Comparison of ENCODE assay signal across 8 cellular contexts in the genomic region with DNA sequence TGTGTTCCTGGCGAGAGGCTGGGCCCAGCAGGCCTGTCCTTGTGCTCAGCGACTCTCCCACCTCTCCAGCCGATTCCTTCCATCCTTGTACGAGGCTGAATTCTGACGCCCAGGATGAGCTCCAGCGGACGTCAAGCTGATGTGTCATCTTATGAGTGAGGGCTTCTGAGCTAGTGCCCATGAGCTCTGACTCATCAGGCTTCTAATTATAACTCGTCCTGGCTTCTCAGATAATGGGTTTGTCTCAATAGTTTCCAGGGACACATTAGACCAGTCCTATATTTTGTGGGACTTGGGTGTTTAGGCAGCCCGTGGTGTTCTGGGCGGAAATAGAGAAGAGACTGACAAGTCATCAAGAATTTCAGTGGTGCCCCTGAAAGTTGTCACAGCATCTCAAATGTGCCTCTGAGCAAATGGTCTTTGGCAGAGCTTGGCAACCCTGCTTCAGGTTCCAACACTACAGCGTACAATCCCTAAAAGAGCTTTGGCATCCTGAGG.
DNase-seq lines count a peak whose midpoint lies in the region; ATAC-seq and TF ChIP-seq lines count a peak whose summit lies in the region.

No MANE protein-coding gene starts in this region.

- WGBS in upper lobe of left lung, 2 donors: 53 to 69% methylated on average over 11 of the region's 11 CpGs

- no peak overlapping the region for H3K4me3 ChIP-seq in CD8-positive, alpha-beta T cell (ENCODE audit: low read depth, low read length)
- no peak overlapping the region for H3K4me3 ChIP-seq in upper lobe of left lung

- H3K4me1 Mint-ChIP-seq in CD8-positive, alpha-beta T cell (ENCODE audit: low read depth): peaks cover 27% of the 10 kb centered on the region
- H3K4me1 Mint-ChIP-seq in activated T-helper 1 cell treated with anti-CD3 and anti-CD28 coated beads, Interleukin-12 subunit alpha, Interleukin-12 subunit beta, Interleukin-2, Interleukin-4 antibody, amounts not matched to agents 30 ng/mL and 10 ng/mL and 1 ng/mL, durations not matched to agents 14 hours and 24 hours and 36 hours (ENCODE audit: low read depth): peaks cover 50% of the 10 kb centered on the region

- no peaks in the 10 kb centered on the region for H3K36me3 Mint-ChIP-seq in CD8-positive, alpha-beta T cell
- H3K36me3 Mint-ChIP-seq in activated T-helper 1 cell treated with anti-CD3 and anti-CD28 coated beads, Interleukin-12 subunit alpha, Interleukin-12 subunit beta, Interleukin-2, Interleukin-4 antibody, amounts not matched to agents 30 ng/mL and 10 ng/mL and 1 ng/mL, durations not matched to agents 14 hours and 24 hours and 36 hours (ENCODE audit: low read depth): peaks cover 17% of the 10 kb centered on the region

- peak in 1 of 4 donors; percentile 42 for TF ChIP-seq POLR2A in upper lobe of left lung (IDR thresholded peaks at IDR 0.05)

- H3K9me3 ChIP-seq in CD8-positive, alpha-beta T cell (ENCODE audit: low read length): no peaks in the 10 kb centered on the region
- H3K9me3 ChIP-seq in upper lobe of left lung: no peaks in the 10 kb centered on the region

- no peaks in the 10 kb centered on the region for H3K36me3 ChIP-seq in CD8-positive, alpha-beta T cell (ENCODE audit: insufficient read depth, low read length)
- no peaks in the 10 kb centered on the region for H3K36me3 ChIP-seq in upper lobe of left lung

- H3K9me3 Mint-ChIP-seq in CD8-positive, alpha-beta T cell: no peaks in the 10 kb centered on the region
- peaks cover 26% of the 10 kb centered on the region for H3K9me3 Mint-ChIP-seq in activated T-helper 1 cell treated with anti-CD3 and anti-CD28 coated beads, Interleukin-12 subunit alpha, Interleukin-12 subunit beta, Interleukin-2, Interleukin-4 antibody, amounts not matched to agents 30 ng/mL and 10 ng/mL and 1 ng/mL, durations not matched to agents 14 hours and 24 hours and 36 hours

- peaks cover 12% of the 10 kb centered on the region for H3K4me1 ChIP-seq in CD8-positive, alpha-beta T cell (ENCODE audit: insufficient read depth, low read length)
- peaks cover 10 to 20% (median 13%) of the 10 kb centered on the region in 4 donors for H3K4me1 ChIP-seq in upper lobe of left lung

- CTCF ChIA-PET in CD8-positive, alpha-beta T cell (lab: Charles Lee): interaction anchor here (0.8 to 2.3 kb wide), 2 partner anchors 15 to 104 kb away, joined by 3 to 5 read pairs; no protein-coding TSS in a partner anchor

- peak in 2 of 7 experiments; percentile 30 to 38 for DNase-seq in CD8-positive, alpha-beta T cell
- DNase-seq in MV-4-11 (lab: John Stamatoyannopoulos, UW) (peak; percentile 78), left ventricle myocardium superior (peak; percentile 51), upper lobe of left lung (peak; percentile 6 to 73), NCI-H2171 (lab: John Stamatoyannopoulos, UW) (no peak)
- DNase-seq in activated T-helper 1 cell treated with anti-CD3 and anti-CD28 coated beads, Interleukin-12 subunit alpha, Interleukin-12 subunit beta, Interleukin-2, Interleukin-4 antibody, amounts not matched to agents 30 ng/mL and 10 ng/mL and 1 ng/mL, durations not matched to agents 14 hours and 24 hours and 36 hours (ENCODE audit: low spot score): no peak

- no peak for TF ChIP-seq CTCF in CD8-positive, alpha-beta T cell (IDR thresholded peaks at IDR 0.05)
- TF ChIP-seq CTCF in upper lobe of left lung (IDR thresholded peaks at IDR 0.05): no peak

- H3K27ac ChIP-seq in CD8-positive, alpha-beta T cell (ENCODE audit: low read depth, low read length): no peak overlapping the region
- peak overlapping the region in 3 of 4 donors; percentile 17 to 41 (median 40) for H3K27ac ChIP-seq in upper lobe of left lung

- TF ChIP-seq EP300 in upper lobe of left lung (IDR thresholded peaks at IDR 0.05): no peak

- H3K4me3 Mint-ChIP-seq in CD8-positive, alpha-beta T cell: peak overlapping the region; percentile 51
- peak overlapping the region; percentile 75 for H3K4me3 Mint-ChIP-seq in activated T-helper 1 cell treated with anti-CD3 and anti-CD28 coated beads, Interleukin-12 subunit alpha, Interleukin-12 subunit beta, Interleukin-2, Interleukin-4 antibody, amounts not matched to agents 30 ng/mL and 10 ng/mL and 1 ng/mL, durations not matched to agents 14 hours and 24 hours and 36 hours

- POLR2A ChIA-PET in CD8-positive, alpha-beta T cell (lab: Charles Lee): interaction anchor here (0.9 to 1.2 kb wide), 2 partner anchors 17 to 119 kb away, joined by 3 read pairs; no protein-coding TSS in a partner anchor

- peak overlapping the region; percentile 75 for H3K27ac Mint-ChIP-seq in CD8-positive, alpha-beta T cell
- peak overlapping the region; percentile 88 for H3K27ac Mint-ChIP-seq in activated T-helper 1 cell treated with anti-CD3 and anti-CD28 coated beads, Interleukin-12 subunit alpha, Interleukin-12 subunit beta, Interleukin-2, Interleukin-4 antibody, amounts not matched to agents 30 ng/mL and 10 ng/mL and 1 ng/mL, durations not matched to agents 14 hours and 24 hours and 36 hours

- H3K27me3 ChIP-seq in CD8-positive, alpha-beta T cell (ENCODE audit: insufficient read depth, low read length): no peaks in the 10 kb centered on the region
- H3K27me3 ChIP-seq in upper lobe of left lung: no peaks in the 10 kb centered on the region

- intact Hi-C loops in CD8-positive, alpha-beta T cell (cut with DNase I, micrococcal nuclease): loop anchor here in 1 of 2 experiments (2.0 kb wide), 1 partner anchor 16 kb away; no protein-coding TSS in a partner anchor
- intact Hi-C loops in activated T-helper 1 cell treated with anti-CD3 and anti-CD28 coated beads, Interleukin-12 subunit alpha, Interleukin-12 subunit beta, Interleukin-2, Interleukin-4 antibody, amounts not matched to agents 30 ng/mL and 10 ng/mL and 1 ng/mL, durations not matched to agents 14 hours and 24 hours and 36 hours (cut with micrococcal nuclease): loop anchor here (1.0 to 2.0 kb wide), 5 partner anchors 10 to 136 kb away; no protein-coding TSS in a partner anchor
- intact Hi-C loops in left ventricle myocardium superior (cut with micrococcal nuclease): no loop called here

- no peaks in the 10 kb centered on the region for H3K27me3 Mint-ChIP-seq in CD8-positive, alpha-beta T cell (ENCODE audit: low read depth)
- H3K27me3 Mint-ChIP-seq in activated T-helper 1 cell treated with anti-CD3 and anti-CD28 coated beads, Interleukin-12 subunit alpha, Interleukin-12 subunit beta, Interleukin-2, Interleukin-4 antibody, amounts not matched to agents 30 ng/mL and 10 ng/mL and 1 ng/mL, durations not matched to agents 14 hours and 24 hours and 36 hours (ENCODE audit: insufficient read depth): peaks cover 8% of the 10 kb centered on the region

- ATAC-seq in CD8-positive, alpha-beta T cell: peak; percentile 60
- ATAC-seq in left ventricle myocardium superior: peak; percentile 99
- peak; percentile 71 to 95 for ATAC-seq in upper lobe of left lung (ENCODE audit: low FRiP score in 2 of 2)
- ATAC-seq in GM18519 (IDR thresholded peaks at IDR 0.05; ENCODE audit: low FRiP score, unreplicated experiment): no peak
- ATAC-seq in HG03108 (IDR thresholded peaks at IDR 0.05; ENCODE audit: unreplicated experiment): no peak

Comparison
In these comparisons a context has a peak if more than half of its experiments do, and no peak if none do; other contexts are left out.
1. ATAC-seq: peak in CD8-positive, alpha-beta T cell (single experiment), left ventricle myocardium superior (single experiment) and upper lobe of left lung (2 of 2); none in GM18519 (single experiment) and HG03108 (single experiment).
2. DNase-seq: peak in MV-4-11 (single experiment), left ventricle myocardium superior (single experiment) and upper lobe of left lung (2 of 2); none in activated T-helper 1 cell treated with anti-CD3 and anti-CD28 coated beads, Interleukin-12 subunit alpha, Interleukin-12 subunit beta, Interleukin-2, Interleukin-4 antibody, amounts not matched to agents 30 ng/mL and 10 ng/mL and 1 ng/mL, durations not matched to agents 14 hours and 24 hours and 36 hours (single experiment) and NCI-H2171 (single experiment).